In the genomic region with DNA sequence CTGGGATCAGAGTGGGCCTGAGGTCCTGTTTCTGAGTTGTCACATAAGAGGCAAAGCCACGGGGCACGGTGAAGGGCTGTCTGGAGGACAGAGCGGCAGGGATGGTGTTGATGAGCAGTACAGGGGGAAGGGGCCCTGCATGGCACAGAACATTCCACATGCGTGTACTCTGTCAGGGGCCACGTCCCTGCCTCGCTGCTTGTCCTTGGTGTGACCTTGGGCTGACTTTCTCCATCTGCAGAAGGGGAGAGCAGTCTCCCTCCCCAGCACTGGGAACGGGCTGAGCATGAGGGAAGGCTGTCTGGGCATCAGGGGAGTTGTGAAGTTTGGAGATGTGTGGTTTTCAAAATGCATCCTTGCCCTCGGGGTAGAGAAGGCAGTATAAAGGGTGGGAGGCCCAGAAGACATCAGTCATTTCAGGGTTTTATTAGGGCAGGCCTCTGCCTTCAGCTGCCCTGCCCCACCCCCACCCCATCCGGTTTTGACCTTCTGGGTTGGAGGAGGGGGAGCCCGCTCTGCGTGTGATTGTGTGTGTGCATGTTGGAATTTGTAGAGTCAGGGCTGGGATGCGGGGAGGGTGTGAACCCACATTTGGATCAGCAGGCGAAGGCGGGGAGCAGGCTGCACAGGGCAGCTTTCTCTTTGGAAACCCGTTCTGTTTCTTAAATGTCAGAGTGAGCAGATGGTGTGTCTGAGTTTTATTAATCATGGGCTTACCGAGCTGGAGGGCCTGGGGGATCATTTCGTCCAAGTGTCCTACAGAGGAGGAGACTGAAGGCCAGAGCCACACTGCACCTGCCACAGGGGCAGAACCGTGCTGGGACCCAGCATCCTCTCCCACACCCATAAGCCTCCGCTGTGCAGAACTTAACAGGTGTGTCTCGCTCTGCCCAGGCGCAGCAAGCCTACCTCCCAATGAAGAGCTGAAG, we compare ENCODE assay signal across 1 cellular context.
TF ChIP-seq lines count a peak whose summit lies in the region.

No MANE protein-coding gene starts in this region.

TF ChIP-seq in HepG2, 621 proteins besides CTCF, POLR2A, EP300 and RAD21:
- no peak for TF ChIP-seq SNAPC5 (CRISPR knock-in tag; IDR thresholded peaks at IDR 0.05; ENCODE audit: borderline replicate concordance)
- TF ChIP-seq ZNF790 (CRISPR knock-in tag; IDR thresholded peaks at IDR 0.05; ENCODE audit: borderline replicate concordance) = no peak
- TF ChIP-seq SATB2 (CRISPR knock-in tag; IDR thresholded peaks at IDR 0.05) = no peak
- no peak for TF ChIP-seq ZNF44 (CRISPR knock-in tag; IDR thresholded peaks at IDR 0.05)
- TF ChIP-seq, protein P1, sequence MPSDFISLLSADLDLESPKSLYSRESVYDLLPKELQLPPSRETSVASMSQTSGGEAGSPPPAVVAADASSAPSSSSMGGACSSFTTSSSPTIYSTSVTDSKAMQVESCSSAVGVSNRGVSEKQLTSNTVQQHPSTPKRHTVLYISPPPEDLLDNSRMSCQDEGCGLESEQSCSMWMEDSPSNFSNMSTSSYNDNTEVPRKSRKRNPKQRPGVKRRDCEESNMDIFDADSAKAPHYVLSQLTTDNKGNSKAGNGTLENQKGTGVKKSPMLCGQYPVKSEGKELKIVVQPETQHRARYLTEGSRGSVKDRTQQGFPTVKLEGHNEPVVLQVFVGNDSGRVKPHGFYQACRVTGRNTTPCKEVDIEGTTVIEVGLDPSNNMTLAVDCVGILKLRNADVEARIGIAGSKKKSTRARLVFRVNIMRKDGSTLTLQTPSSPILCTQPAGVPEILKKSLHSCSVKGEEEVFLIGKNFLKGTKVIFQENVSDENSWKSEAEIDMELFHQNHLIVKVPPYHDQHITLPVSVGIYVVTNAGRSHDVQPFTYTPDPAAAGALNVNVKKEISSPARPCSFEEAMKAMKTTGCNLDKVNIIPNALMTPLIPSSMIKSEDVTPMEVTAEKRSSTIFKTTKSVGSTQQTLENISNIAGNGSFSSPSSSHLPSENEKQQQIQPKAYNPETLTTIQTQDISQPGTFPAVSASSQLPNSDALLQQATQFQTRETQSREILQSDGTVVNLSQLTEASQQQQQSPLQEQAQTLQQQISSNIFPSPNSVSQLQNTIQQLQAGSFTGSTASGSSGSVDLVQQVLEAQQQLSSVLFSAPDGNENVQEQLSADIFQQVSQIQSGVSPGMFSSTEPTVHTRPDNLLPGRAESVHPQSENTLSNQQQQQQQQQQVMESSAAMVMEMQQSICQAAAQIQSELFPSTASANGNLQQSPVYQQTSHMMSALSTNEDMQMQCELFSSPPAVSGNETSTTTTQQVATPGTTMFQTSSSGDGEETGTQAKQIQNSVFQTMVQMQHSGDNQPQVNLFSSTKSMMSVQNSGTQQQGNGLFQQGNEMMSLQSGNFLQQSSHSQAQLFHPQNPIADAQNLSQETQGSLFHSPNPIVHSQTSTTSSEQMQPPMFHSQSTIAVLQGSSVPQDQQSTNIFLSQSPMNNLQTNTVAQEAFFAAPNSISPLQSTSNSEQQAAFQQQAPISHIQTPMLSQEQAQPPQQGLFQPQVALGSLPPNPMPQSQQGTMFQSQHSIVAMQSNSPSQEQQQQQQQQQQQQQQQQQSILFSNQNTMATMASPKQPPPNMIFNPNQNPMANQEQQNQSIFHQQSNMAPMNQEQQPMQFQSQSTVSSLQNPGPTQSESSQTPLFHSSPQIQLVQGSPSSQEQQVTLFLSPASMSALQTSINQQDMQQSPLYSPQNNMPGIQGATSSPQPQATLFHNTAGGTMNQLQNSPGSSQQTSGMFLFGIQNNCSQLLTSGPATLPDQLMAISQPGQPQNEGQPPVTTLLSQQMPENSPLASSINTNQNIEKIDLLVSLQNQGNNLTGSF (CRISPR knock-in tag; IDR thresholded peaks at IDR 0.05) = no peak
- TF ChIP-seq, protein P2, sequence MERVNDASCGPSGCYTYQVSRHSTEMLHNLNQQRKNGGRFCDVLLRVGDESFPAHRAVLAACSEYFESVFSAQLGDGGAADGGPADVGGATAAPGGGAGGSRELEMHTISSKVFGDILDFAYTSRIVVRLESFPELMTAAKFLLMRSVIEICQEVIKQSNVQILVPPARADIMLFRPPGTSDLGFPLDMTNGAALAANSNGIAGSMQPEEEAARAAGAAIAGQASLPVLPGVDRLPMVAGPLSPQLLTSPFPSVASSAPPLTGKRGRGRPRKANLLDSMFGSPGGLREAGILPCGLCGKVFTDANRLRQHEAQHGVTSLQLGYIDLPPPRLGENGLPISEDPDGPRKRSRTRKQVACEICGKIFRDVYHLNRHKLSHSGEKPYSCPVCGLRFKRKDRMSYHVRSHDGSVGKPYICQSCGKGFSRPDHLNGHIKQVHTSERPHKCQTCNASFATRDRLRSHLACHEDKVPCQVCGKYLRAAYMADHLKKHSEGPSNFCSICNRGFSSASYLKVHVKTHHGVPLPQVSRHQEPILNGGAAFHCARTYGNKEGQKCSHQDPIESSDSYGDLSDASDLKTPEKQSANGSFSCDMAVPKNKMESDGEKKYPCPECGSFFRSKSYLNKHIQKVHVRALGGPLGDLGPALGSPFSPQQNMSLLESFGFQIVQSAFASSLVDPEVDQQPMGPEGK (CRISPR knock-in tag; IDR thresholded peaks at IDR 0.05) = peak; percentile 7; the same call in 1 of the 2 replicates
- TF ChIP-seq ZNF629 (CRISPR knock-in tag; conservative IDR thresholded peaks at IDR 0.05) = peak; percentile 38
- no peak for TF ChIP-seq IRF1 (CRISPR knock-in tag; IDR thresholded peaks at IDR 0.05; ENCODE audit: low read depth)
- TF ChIP-seq ZNF616 (CRISPR knock-in tag; IDR thresholded peaks at IDR 0.05; ENCODE audit: low read depth) = no peak
- TF ChIP-seq ZNF670 (CRISPR knock-in tag; IDR thresholded peaks at IDR 0.05; ENCODE audit: borderline replicate concordance) = no peak
- no peak for TF ChIP-seq TCF7 (IDR thresholded peaks at IDR 0.05; ENCODE audit: low read depth)
- no peak for TF ChIP-seq ZNF331 (CRISPR knock-in tag; IDR thresholded peaks at IDR 0.05)
- peak; percentile 62; the same call in 1 of the 2 replicates for TF ChIP-seq AKAP8 (CRISPR knock-in tag; IDR thresholded peaks at IDR 0.05)
- TF ChIP-seq, protein P3, sequence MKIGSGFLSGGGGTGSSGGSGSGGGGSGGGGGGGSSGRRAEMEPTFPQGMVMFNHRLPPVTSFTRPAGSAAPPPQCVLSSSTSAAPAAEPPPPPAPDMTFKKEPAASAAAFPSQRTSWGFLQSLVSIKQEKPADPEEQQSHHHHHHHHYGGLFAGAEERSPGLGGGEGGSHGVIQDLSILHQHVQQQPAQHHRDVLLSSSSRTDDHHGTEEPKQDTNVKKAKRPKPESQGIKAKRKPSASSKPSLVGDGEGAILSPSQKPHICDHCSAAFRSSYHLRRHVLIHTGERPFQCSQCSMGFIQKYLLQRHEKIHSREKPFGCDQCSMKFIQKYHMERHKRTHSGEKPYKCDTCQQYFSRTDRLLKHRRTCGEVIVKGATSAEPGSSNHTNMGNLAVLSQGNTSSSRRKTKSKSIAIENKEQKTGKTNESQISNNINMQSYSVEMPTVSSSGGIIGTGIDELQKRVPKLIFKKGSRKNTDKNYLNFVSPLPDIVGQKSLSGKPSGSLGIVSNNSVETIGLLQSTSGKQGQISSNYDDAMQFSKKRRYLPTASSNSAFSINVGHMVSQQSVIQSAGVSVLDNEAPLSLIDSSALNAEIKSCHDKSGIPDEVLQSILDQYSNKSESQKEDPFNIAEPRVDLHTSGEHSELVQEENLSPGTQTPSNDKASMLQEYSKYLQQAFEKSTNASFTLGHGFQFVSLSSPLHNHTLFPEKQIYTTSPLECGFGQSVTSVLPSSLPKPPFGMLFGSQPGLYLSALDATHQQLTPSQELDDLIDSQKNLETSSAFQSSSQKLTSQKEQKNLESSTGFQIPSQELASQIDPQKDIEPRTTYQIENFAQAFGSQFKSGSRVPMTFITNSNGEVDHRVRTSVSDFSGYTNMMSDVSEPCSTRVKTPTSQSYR (CRISPR knock-in tag; IDR thresholded peaks at IDR 0.05; ENCODE audit: borderline replicate concordance) = peak; percentile 75; the same call in 1 of the 2 replicates
- TF ChIP-seq, protein P4, sequence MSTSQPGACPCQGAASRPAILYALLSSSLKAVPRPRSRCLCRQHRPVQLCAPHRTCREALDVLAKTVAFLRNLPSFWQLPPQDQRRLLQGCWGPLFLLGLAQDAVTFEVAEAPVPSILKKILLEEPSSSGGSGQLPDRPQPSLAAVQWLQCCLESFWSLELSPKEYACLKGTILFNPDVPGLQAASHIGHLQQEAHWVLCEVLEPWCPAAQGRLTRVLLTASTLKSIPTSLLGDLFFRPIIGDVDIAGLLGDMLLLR (CRISPR knock-in tag; IDR thresholded peaks at IDR 0.05) = peak; percentile 25; the same call in 1 of the 2 replicates
- no peak for TF ChIP-seq ZNF552 (CRISPR knock-in tag; IDR thresholded peaks at IDR 0.05; ENCODE audit: borderline replicate concordance)
- no peak for TF ChIP-seq HDAC1 (CRISPR knock-in tag; IDR thresholded peaks at IDR 0.05)
- TF ChIP-seq HNRNPH1 (optimal IDR thresholded peaks at IDR 0.05; ENCODE audit: low read depth, low read length) = peak; percentile 2
- TF ChIP-seq ZNF317 (CRISPR knock-in tag; IDR thresholded peaks at IDR 0.05) = no peak
- TF ChIP-seq, protein P5, sequence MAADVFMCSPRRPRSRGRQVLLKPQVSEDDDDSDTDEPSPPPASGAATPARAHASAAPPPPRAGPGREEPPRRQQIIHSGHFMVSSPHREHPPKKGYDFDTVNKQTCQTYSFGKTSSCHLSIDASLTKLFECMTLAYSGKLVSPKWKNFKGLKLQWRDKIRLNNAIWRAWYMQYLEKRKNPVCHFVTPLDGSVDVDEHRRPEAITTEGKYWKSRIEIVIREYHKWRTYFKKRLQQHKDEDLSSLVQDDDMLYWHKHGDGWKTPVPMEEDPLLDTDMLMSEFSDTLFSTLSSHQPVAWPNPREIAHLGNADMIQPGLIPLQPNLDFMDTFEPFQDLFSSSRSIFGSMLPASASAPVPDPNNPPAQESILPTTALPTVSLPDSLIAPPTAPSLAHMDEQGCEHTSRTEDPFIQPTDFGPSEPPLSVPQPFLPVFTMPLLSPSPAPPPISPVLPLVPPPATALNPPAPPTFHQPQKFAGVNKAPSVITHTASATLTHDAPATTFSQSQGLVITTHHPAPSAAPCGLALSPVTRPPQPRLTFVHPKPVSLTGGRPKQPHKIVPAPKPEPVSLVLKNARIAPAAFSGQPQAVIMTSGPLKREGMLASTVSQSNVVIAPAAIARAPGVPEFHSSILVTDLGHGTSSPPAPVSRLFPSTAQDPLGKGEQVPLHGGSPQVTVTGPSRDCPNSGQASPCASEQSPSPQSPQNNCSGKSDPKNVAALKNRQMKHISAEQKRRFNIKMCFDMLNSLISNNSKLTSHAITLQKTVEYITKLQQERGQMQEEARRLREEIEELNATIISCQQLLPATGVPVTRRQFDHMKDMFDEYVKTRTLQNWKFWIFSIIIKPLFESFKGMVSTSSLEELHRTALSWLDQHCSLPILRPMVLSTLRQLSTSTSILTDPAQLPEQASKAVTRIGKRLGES (CRISPR knock-in tag; IDR thresholded peaks at IDR 0.05; ENCODE audit: borderline replicate concordance) = no peak
- TF ChIP-seq, protein P6, sequence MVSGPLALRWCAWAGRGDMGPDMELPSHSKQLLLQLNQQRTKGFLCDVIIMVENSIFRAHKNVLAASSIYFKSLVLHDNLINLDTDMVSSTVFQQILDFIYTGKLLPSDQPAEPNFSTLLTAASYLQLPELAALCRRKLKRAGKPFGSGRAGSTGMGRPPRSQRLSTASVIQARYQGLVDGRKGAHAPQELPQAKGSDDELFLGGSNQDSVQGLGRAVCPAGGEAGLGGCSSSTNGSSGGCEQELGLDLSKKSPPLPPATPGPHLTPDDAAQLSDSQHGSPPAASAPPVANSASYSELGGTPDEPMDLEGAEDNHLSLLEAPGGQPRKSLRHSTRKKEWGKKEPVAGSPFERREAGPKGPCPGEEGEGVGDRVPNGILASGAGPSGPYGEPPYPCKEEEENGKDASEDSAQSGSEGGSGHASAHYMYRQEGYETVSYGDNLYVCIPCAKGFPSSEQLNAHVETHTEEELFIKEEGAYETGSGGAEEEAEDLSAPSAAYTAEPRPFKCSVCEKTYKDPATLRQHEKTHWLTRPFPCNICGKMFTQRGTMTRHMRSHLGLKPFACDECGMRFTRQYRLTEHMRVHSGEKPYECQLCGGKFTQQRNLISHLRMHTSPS (CRISPR knock-in tag; IDR thresholded peaks at IDR 0.05; ENCODE audit: low read depth) = no peak
- peak; percentile 81; the same call in 1 of the 2 replicates for TF ChIP-seq ESRRA (CRISPR knock-in tag; IDR thresholded peaks at IDR 0.05; ENCODE audit: low read depth)
- TF ChIP-seq KDM1A (CRISPR knock-in tag; IDR thresholded peaks at IDR 0.05) = no peak
